In genomic region chr3:119662604-119663377, GRCh38 we compare ENCODE assay signal across 12 cellular contexts. TPM values are rescaled to one million over a fixed set of nuclear protein-coding genes. Genes with fewer than 3 reads are reported as not detected.
DNase-seq lines count a peak whose midpoint lies in the region; ATAC-seq and TF ChIP-seq lines count a peak whose summit lies in the region.
"Had no signal": no experiment of that assay in that cellular context is flagged by ENCODE, and none has a peak within 500 bp of the region (broad histone marks: within the 10 kb centered on the region; RNA-seq: fewer than 3 reads in every experiment).

No MANE protein-coding gene starts in this region.

- peak overlapping the region; percentile 91 for H3K27ac ChIP-seq in PC-3 (ENCODE audit: low read length)
- H3K27ac ChIP-seq in substantia nigra (ENCODE audit: low read depth, low read length, poor library complexity, severe bottlenecking) = no peak overlapping the region

- H3K4me2 ChIP-seq in PC-3 (ENCODE audit: low read length) = peak overlapping the region; percentile 69

- H3K4me1 ChIP-seq in PC-3 (ENCODE audit: insufficient read depth, low read length) = peaks cover 52% of the 10 kb centered on the region

- no peaks in the 10 kb centered on the region for H3K27me3 ChIP-seq in PC-3 (ENCODE audit: low read length)

- CTCF ChIA-PET in PC-3 (lab: Charles Lee) = interaction anchor here (0.7 to 0.8 kb wide), 2 partner anchors 26 to 103 kb away, joined by 3 read pairs; no protein-coding TSS in a partner anchor

- TSS peak; percentile 52 for BruUV-seq in PC-3 (replicated peaks; lab: Mats Ljungman, UMichigan)

- no peaks in the 10 kb centered on the region for H3K9me3 ChIP-seq in PC-3 (ENCODE audit: low read length)

- POLR2A ChIA-PET in PC-3 (lab: Charles Lee; ENCODE audit: unreplicated experiment) = interaction anchor here (0.6 to 1.3 kb wide), 6 partner anchors 14 to 433 kb away, joined by 3 to 9 read pairs (median 4); partner anchors contain the start of gene COX17

- H2AFZ ChIP-seq in PC-3 (ENCODE audit: low read length) = no peak overlapping the region

- intact Hi-C loops in PC-3 (cut with micrococcal nuclease) = loop anchor here (1.0 to 5.0 kb wide), 4 partner anchors 19 to 160 kb away; partner anchors contain the start of gene ADPRH

- peaks cover 18% of the 10 kb centered on the region for H3F3A ChIP-seq in PC-3 (ENCODE audit: low read length, unreplicated experiment)

- H3K36me3 ChIP-seq in PC-3 (ENCODE audit: low read depth, low read length) = 0 out of 2 replicates have a peak, but pooled peaks cover 4% of the 10 kb centered on the region

- DNase-seq in EL (peak; percentile 48), PC-3 (peak; percentile 70), fibroblast of mammary gland (ENCODE audit: low read depth) (peak; percentile 73), skeletal muscle cell (ENCODE audit: low read depth) (peak; percentile 39), activated gamma-delta T cell (lab: John Stamatoyannopoulos, UW) (no peak), foreskin melanocyte (no peak), substantia nigra (lab: John Stamatoyannopoulos, UW) (no peak)
- DNase-seq in activated CD4-positive, alpha-beta T cell treated with anti-CD3 and anti-CD28 coated beads for 48 hours = no peak
- DNase-seq: activated CD4-positive, alpha-beta T cell treated with anti-CD3 and anti-CD28 coated beads, Interleukin-2, amount 50 U/mL, for 1 hour; activated naive CD8-positive, alpha-beta T cell treated with anti-CD3 and anti-CD28 coated beads, Interleukin-2, amount 50 U/mL, for 24 hours; SHP77 had no signal

- H3K79me2 ChIP-seq in PC-3 (ENCODE audit: low read length) = no peaks in the 10 kb centered on the region

- peak overlapping the region; percentile 9; the same call in 1 of the 2 replicates for H3K4me3 ChIP-seq in PC-3 (ENCODE audit: low read length)
- H3K4me3 ChIP-seq in fibroblast of mammary gland (ENCODE audit: control insufficient read depth, low read depth, low read length) = no peak overlapping the region
- H3K4me3 ChIP-seq in skeletal muscle cell (ENCODE audit: low read depth, low read length) = no peak overlapping the region

- H3K9me2 ChIP-seq in PC-3 (replicated peaks; ENCODE audit: low read length) = no peaks in the 10 kb centered on the region

- TF ChIP-seq CTCF in PC-3 (conservative IDR thresholded peaks at IDR 0.05; ENCODE audit: low read depth, low read length) (peak; percentile 30; the same call in 1 of the 2 replicates), fibroblast of mammary gland (conservative IDR thresholded peaks at IDR 0.05; ENCODE audit: control insufficient read depth, insufficient read depth, low read depth, low read length) (peak; percentile 31)

- peak; percentile 45 for ATAC-seq in PC-3
- ATAC-seq: activated naive CD8-positive, alpha-beta T cell treated with anti-CD3 and anti-CD28 coated beads, Interleukin-2, amount 50 U/mL, for 24 hours had no signal

- no peaks in the 10 kb centered on the region for H4K20me1 ChIP-seq in PC-3 (ENCODE audit: low read length)

- H3K9ac ChIP-seq in PC-3 (ENCODE audit: low read length) = peak overlapping the region; percentile 38

RNA-seq across cellular contexts. Expression of gene POPDC2, which starts 2.4 kb away (rescaled TPM):
- total RNA-seq in PC-3 (2014; rRNA removed) = 0.62 and 0.98 TPM in 2 replicates

RNA-seq across cellular contexts. Expression of gene COX17, which starts 14.4 kb away (rescaled TPM):
- 102 and 159 TPM in 2 replicates for total RNA-seq in PC-3 (2014; rRNA removed)

RNA-seq across cellular contexts. Expression of gene CFAP91, which starts 40.0 kb away (rescaled TPM):
- total RNA-seq in PC-3 (2014; rRNA removed) = 0.17 and 1.1 TPM in 2 replicates
- total RNA-seq: lung microvascular endothelial cell had no signal

Comparison
In these comparisons a context has a peak if more than half of its experiments do, and no peak if none do; other contexts are left out.
1. DNase-seq: peak in EL (single experiment), PC-3 (single experiment), fibroblast of mammary gland (single experiment) and skeletal muscle cell (single experiment); none in activated gamma-delta T cell (single experiment), activated CD4-positive, alpha-beta T cell treated with anti-CD3 and anti-CD28 coated beads for 48 hours (single experiment), foreskin melanocyte (single experiment) and substantia nigra (0 of 49).